16 cellular contexts compared by ENCODE assay signal in the genomic region with DNA sequence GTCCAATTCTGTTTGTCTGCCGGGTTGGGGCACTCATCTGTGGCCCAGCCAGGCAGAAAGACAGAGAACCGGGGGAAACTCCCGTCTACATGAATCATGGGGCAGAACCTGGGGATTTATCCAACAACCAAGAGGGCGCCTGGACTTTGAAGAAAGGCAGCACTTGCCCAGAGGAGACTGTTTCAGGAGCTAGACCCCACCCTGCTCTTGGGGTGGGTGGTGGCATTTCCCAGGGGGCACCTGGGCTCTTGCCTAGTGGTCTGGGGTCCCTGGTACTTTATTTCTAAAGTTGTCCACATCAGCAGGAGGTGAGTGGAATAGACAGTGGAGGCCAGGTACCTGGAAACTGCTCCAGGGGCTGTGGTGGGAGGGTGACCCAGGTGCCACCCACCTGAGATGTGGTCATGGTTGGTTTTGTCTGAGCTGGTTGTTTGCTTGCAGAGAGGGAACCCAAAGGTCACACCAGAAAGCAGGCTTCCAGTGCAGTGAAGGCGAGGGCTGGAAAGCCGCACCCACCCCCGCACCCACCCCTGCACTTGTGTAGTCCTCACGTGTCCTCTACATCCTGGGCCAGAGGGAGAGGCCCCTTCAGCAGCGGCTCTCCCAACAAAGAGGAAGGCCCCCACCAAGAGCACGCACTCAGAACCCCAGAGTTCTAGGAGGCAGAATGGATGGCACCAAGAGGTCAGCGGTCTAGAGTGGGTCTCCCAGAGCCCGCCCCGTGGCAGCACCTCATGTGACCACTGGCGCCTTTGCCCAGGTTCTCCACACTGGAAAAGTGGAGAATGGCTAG.
A peak's percentile ranks its signal among the peaks of the same experiment; 100 is the strongest.
DNase-seq lines count a peak whose midpoint lies in the region; ATAC-seq, FAIRE-seq and TF ChIP-seq lines count a peak whose summit lies in the region.
"Had no signal": no experiment of that assay in that cellular context is flagged by ENCODE, and none has a peak within 500 bp of the region (broad histone marks: within the 10 kb centered on the region; RNA-seq: fewer than 3 reads in every experiment).

No MANE protein-coding gene starts in this region.

- peak; percentile 50 to 58 for ATAC-seq in activated T-cell treated with anti-CD3 and anti-CD28 coated beads, Interleukin-2, amount 50 U/mL, for 72 hours (replicated peaks in 1 of 2)
- peak; percentile 62 for ATAC-seq in stimulated activated naive CD8-positive, alpha-beta T cell treated with anti-CD3 and anti-CD28 coated beads, Interleukin-15, amount 100 ng/mL, for 72 hours
- ATAC-seq: Right ventricle myocardium inferior had no signal

- no peak overlapping the region for H3K27ac Mint-ChIP-seq in activated T-cell treated with anti-CD3 and anti-CD28 coated beads, Interleukin-2, amount 50 U/mL, for 72 hours
- peak overlapping the region in 1 of 2 donors; percentile 2 for H3K27ac Mint-ChIP-seq in stimulated activated naive CD8-positive, alpha-beta T cell treated with anti-CD3 and anti-CD28 coated beads, Interleukin-15, amount 100 ng/mL, for 72 hours
- H3K27ac Mint-ChIP-seq: activated naive CD4-positive, alpha-beta T cell treated with anti-CD3 and anti-CD28 coated beads, Interleukin-2, amount 50 U/mL, for 72 hours had no signal

- no peaks in the 10 kb centered on the region for H3K36me3 Mint-ChIP-seq in activated T-cell treated with anti-CD3 and anti-CD28 coated beads, Interleukin-2, amount 50 U/mL, for 72 hours (ENCODE audit: insufficient read depth in 2 of 2)
- H3K36me3 Mint-ChIP-seq: activated naive CD4-positive, alpha-beta T cell treated with anti-CD3 and anti-CD28 coated beads, Interleukin-2, amount 50 U/mL, for 72 hours had no signal

- in situ Hi-C loops in SK-MEL-5 (cut with HindIII; ENCODE audit: low pct_unique_long_range_greater_than_20kb, low sequenced_read_pairs) = no loop called here
- in situ Hi-C loops in brain microvascular endothelial cell (cut with HindIII; ENCODE audit: low pct_ligation_motif_present, low sequenced_read_pairs) = no loop called here

- peaks cover 27% of the 10 kb centered on the region for H3K27me3 ChIP-seq in brain microvascular endothelial cell (replicated peaks)
- H3K27me3 ChIP-seq: testis had no signal

- H3K9me3 Mint-ChIP-seq in activated T-cell treated with anti-CD3 and anti-CD28 coated beads, Interleukin-2, amount 50 U/mL, for 72 hours = no peaks in the 10 kb centered on the region
- H3K9me3 Mint-ChIP-seq in stimulated activated naive CD8-positive, alpha-beta T cell treated with anti-CD3 and anti-CD28 coated beads, Interleukin-15, amount 100 ng/mL, for 72 hours = no peaks in the 10 kb centered on the region
- H3K9me3 Mint-ChIP-seq: activated naive CD4-positive, alpha-beta T cell treated with anti-CD3 and anti-CD28 coated beads, Interleukin-2, amount 50 U/mL, for 72 hours had no signal

- FAIRE-seq in GM19239 (lab: Jason Lieb, UNC) = no peak
- FAIRE-seq: endometrium, pancreas had no signal

- H3K4me1 Mint-ChIP-seq in activated T-cell treated with anti-CD3 and anti-CD28 coated beads, Interleukin-2, amount 50 U/mL, for 72 hours (ENCODE audit: low read depth) = peaks cover 23% of the 10 kb centered on the region
- H3K4me1 Mint-ChIP-seq in stimulated activated naive CD8-positive, alpha-beta T cell treated with anti-CD3 and anti-CD28 coated beads, Interleukin-15, amount 100 ng/mL, for 72 hours = peaks cover 72% of the 10 kb centered on the region

- no peak overlapping the region for H3K27ac ChIP-seq in brain microvascular endothelial cell
- H3K27ac ChIP-seq: pancreas, testis had no signal

- H3K4me3 Mint-ChIP-seq in activated T-cell treated with anti-CD3 and anti-CD28 coated beads, Interleukin-2, amount 50 U/mL, for 72 hours = peak overlapping the region in 1 of 2 donors; percentile 29
- peak overlapping the region; percentile 13 to 38 for H3K4me3 Mint-ChIP-seq in stimulated activated naive CD8-positive, alpha-beta T cell treated with anti-CD3 and anti-CD28 coated beads, Interleukin-15, amount 100 ng/mL, for 72 hours

- H3K27me3 Mint-ChIP-seq in activated T-cell treated with anti-CD3 and anti-CD28 coated beads, Interleukin-2, amount 50 U/mL, for 72 hours (ENCODE audit: low read depth) = peaks cover 48% of the 10 kb centered on the region
- peaks cover 72% of the 10 kb centered on the region for H3K27me3 Mint-ChIP-seq in stimulated activated naive CD8-positive, alpha-beta T cell treated with anti-CD3 and anti-CD28 coated beads, Interleukin-15, amount 100 ng/mL, for 72 hours

- H3K36me3 ChIP-seq in brain microvascular endothelial cell (replicated peaks) = no peaks in the 10 kb centered on the region
- H3K36me3 ChIP-seq: pancreas had no signal

- no peak overlapping the region for H3K4me3 ChIP-seq in brain microvascular endothelial cell (ENCODE audit: low read depth, low read length)
- H3K4me3 ChIP-seq: pancreas, testis had no signal

- DNase-seq in activated T-cell treated with anti-CD3 and anti-CD28 coated beads, Interleukin-2, amount 50 U/mL, for 72 hours = peak; percentile 18 to 24
- DNase-seq in activated T-cell treated with anti-CD3 and anti-CD28 coated beads, Interleukin-2, amount 50 U/mL, for 1 hour = no peak
- DNase-seq in SK-MEL-5 (ENCODE audit: low read depth, low spot score) (peak; percentile 57), iris pigment epithelial cell (ENCODE audit: low read depth) (peak; percentile 43), NCI-H748 treated with DMSO at 0.1 percent for 48 hours (lab: John Stamatoyannopoulos, UW) (no peak), brain microvascular endothelial cell (no peak), GM19239 (ENCODE audit: insufficient read length, low spot score) (no peak)
- peak in 1 of 2 donors; percentile 47 for DNase-seq in stimulated activated naive CD8-positive, alpha-beta T cell treated with anti-CD3 and anti-CD28 coated beads, Interleukin-15, amount 100 ng/mL, for 72 hours
- DNase-seq: activated CD4-positive, alpha-beta T cell treated with anti-CD3 and anti-CD28 coated beads for 4 hours; NCI-H2029 treated with DMSO at 0.1 percent for 48 hours; pancreas; stimulated activated CD4-positive, alpha-beta T cell treated with anti-CD3 and anti-CD28 coated beads, Interleukin-4, amount 100 ng/mL, for 24 hours; testis had no signal

- TF ChIP-seq CTCF in brain microvascular endothelial cell (IDR thresholded peaks at IDR 0.05; ENCODE audit: low read depth, low read length, missing control alignments) = no peak

Comparison
In these comparisons a context has a peak if more than half of its experiments do, and no peak if none do; other contexts are left out.
1. DNase-seq: peak in activated T-cell treated with anti-CD3 and anti-CD28 coated beads, Interleukin-2, amount 50 U/mL, for 72 hours (2 of 2), SK-MEL-5 (single experiment) and iris pigment epithelial cell (single experiment); none in activated T-cell treated with anti-CD3 and anti-CD28 coated beads, Interleukin-2, amount 50 U/mL, for 1 hour (single experiment), NCI-H748 treated with DMSO at 0.1 percent for 48 hours (single experiment), brain microvascular endothelial cell (single experiment) and GM19239 (single experiment).